ENCODE assay signal across 24 cellular contexts in the genomic region with DNA sequence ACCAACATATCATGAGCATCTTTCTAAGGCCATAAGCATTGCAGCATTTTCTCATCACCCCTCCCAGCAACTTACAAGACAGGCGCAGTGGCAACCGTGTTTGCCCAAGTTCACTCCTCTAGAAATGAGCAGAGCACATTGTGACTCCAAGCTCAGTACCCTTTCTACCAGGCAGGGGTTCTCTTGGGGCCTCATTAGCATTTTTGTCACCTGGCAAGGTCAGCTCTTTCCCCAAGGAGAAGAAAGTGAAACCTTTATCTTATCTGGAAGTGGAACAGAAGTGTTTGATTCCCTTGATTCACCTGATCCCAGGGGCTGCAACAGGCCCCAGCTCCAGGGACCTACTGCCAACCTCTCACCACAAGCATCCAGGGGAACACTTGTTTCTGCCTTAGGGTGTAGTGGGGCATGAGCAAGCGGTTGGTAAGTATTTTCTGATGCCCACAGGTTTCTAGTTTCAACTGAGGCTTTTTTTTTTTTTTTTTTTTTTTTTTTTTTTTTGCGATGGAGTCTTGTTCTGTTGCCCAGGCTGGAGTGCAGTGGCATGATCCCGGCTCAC. TPM values are rescaled to one million over a fixed set of nuclear protein-coding genes. Genes with fewer than 3 reads are reported as not detected.
DNase-seq lines count a peak whose midpoint lies in the region; ATAC-seq, FAIRE-seq and TF ChIP-seq lines count a peak whose summit lies in the region.
"Had no signal": no experiment of that assay in that cellular context is flagged by ENCODE, and none has a peak within 500 bp of the region (broad histone marks: within the 10 kb centered on the region; RNA-seq: fewer than 3 reads in every experiment).

No MANE protein-coding gene starts in this region.

- intact Hi-C loops in kidney (cut with DNase I) = no loop called here

- peak overlapping the region; percentile 21 for H3K4me3 Mint-ChIP-seq in stimulated activated memory B cell treated with anti-CD40 and anti-IgM and Interleukin-4, amounts not matched to agents 10 μg/mL and 1 μg/mL and 100 μg/mL, for 72 hours
- H3K4me3 Mint-ChIP-seq: CD14-positive monocyte, T-cell had no signal

- peaks cover 2% of the 10 kb centered on the region for H3K9me3 Mint-ChIP-seq in stimulated activated memory B cell treated with anti-CD40 and anti-IgM and Interleukin-4, amounts not matched to agents 10 μg/mL and 1 μg/mL and 100 μg/mL, for 72 hours

- no peak overlapping the region for H3K27ac ChIP-seq in kidney (ENCODE audit: low read depth in 2 of 2, low read length in 2 of 2)

- no peaks in the 10 kb centered on the region for H3K36me3 ChIP-seq in kidney (ENCODE audit: control insufficient read depth in 1 of 2, insufficient read depth in 2 of 2, low read length in 2 of 2)

- H3K9ac ChIP-seq in kidney (ENCODE audit: low read length in 2 of 2) = no peak overlapping the region

- H3K27me3 Mint-ChIP-seq in stimulated activated memory B cell treated with anti-CD40 and anti-IgM and Interleukin-4, amounts not matched to agents 10 μg/mL and 1 μg/mL and 100 μg/mL, for 72 hours = no peaks in the 10 kb centered on the region
- H3K27me3 Mint-ChIP-seq: T-cell had no signal

- DNase-seq in DMS79 (lab: John Stamatoyannopoulos, UW) (peak; percentile 63), NCI-H2107 (lab: John Stamatoyannopoulos, UW) (peak; percentile 35), kidney (peak; percentile 23), GM19240 (ENCODE audit: insufficient read length, low spot score) (no peak)
- DNase-seq: DMS 273 treated with DMSO at 0.1 percent for 48 hours, GDM1, NCI-H1092, NCI-H146, NCI-H2029 treated with DMSO at 0.1 percent for 48 hours, NCI-H226, NCI-H524 treated with DMSO at 0.1 percent for 48 hours, PC-3, RPMI8226, SIG-M5, T-cell had no signal

- TF ChIP-seq CTCF in kidney (IDR thresholded peaks at IDR 0.05; ENCODE audit: borderline replicate concordance, extremely low read depth, insufficient read depth) = no peak

- H3K9me3 ChIP-seq in kidney (ENCODE audit: control insufficient read depth in 1 of 2, low read length in 2 of 2) = no peaks in the 10 kb centered on the region

- peaks cover 0 to 5% of the 10 kb centered on the region in 2 donors for H3K4me1 ChIP-seq in kidney (ENCODE audit: control insufficient read depth in 1 of 2, insufficient read depth in 1 of 2, low read depth in 1 of 2, low read length in 2 of 2)

- peaks cover 67% of the 10 kb centered on the region for H3K4me1 Mint-ChIP-seq in stimulated activated memory B cell treated with anti-CD40 and anti-IgM and Interleukin-4, amounts not matched to agents 10 μg/mL and 1 μg/mL and 100 μg/mL, for 72 hours

- H3K27ac Mint-ChIP-seq in stimulated activated memory B cell treated with anti-CD40 and anti-IgM and Interleukin-4, amounts not matched to agents 10 μg/mL and 1 μg/mL and 100 μg/mL, for 72 hours = peak overlapping the region; percentile 93
- H3K27ac Mint-ChIP-seq: T-cell had no signal

- peak; percentile 57 for ATAC-seq in stimulated activated memory B cell treated with anti-CD40 and anti-IgM and Interleukin-4, amounts not matched to agents 10 μg/mL and 1 μg/mL and 100 μg/mL, for 72 hours
- ATAC-seq in GM18511 (IDR thresholded peaks at IDR 0.05; ENCODE audit: unreplicated experiment) (no peak), HG02571 (IDR thresholded peaks at IDR 0.05; ENCODE audit: unreplicated experiment) (no peak)
- ATAC-seq: PC-3, SK-N-SH treated with all-trans-retinoic acid at 6 μM for 48 hours, T-cell had no signal

- H3K4me3 ChIP-seq in kidney (ENCODE audit: low read length in 2 of 2) = no peak overlapping the region
- H3K4me3 ChIP-seq: K562 had no signal

- peaks cover 12% of the 10 kb centered on the region for H3K36me3 Mint-ChIP-seq in stimulated activated memory B cell treated with anti-CD40 and anti-IgM and Interleukin-4, amounts not matched to agents 10 μg/mL and 1 μg/mL and 100 μg/mL, for 72 hours
- H3K36me3 Mint-ChIP-seq: CD14-positive monocyte, T-cell had no signal

- FAIRE-seq in kidney (lab: Jason Lieb, UNC) = no peak
- FAIRE-seq: GM12892, GM18507, H54 had no signal

RNA-seq across cellular contexts. Expression of gene HERC1, which starts 44.0 kb away (rescaled TPM):
- 77.3 TPM for total RNA-seq in kidney
- polyA plus RNA-seq in kidney (ENCODE audit: insufficient read depth, low read depth, low replicate concordance) = 19.1 TPM
